ENCODE assay signal across 19 cellular contexts in the genomic region with DNA sequence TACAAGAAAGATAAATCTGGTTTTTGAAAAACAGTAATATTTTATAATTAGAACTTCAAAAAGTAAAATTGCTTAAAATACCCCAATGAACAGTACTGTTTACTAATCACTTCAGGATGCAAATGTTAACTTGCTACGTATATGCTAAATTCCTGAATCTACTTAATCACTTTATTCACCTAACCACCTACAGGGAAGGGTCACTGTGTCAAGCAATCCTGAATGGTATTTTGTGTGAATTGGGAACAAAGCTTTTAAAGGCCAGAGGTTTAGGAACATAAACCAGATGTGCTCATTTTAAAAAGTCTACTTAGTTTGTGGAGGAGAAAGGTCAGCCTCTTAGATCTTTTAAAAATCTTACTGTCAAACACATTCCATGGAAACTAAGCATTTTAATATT.
DNase-seq lines count a peak whose midpoint lies in the region; ATAC-seq, FAIRE-seq and TF ChIP-seq lines count a peak whose summit lies in the region.
"Had no signal": no experiment of that assay in that cellular context is flagged by ENCODE, and none has a peak within 500 bp of the region (broad histone marks: within the 10 kb centered on the region; RNA-seq: fewer than 3 reads in every experiment).

No MANE protein-coding gene starts in this region.

- no peak overlapping the region; a peak in 1 of 8 replicates for H3K4me3 ChIP-seq in H1 (ENCODE audit: extremely low read depth in 1 of 4, insufficient read depth in 2 of 4, low read depth in 3 of 4, low read length in 4 of 4)
- H3K4me3 ChIP-seq in HepG2 (replicated peaks in 1 of 3; ENCODE audit: insufficient read depth in 1 of 3, low read depth in 2 of 3, low read length in 3 of 3), result no peak overlapping the region
- H3K4me3 ChIP-seq: GM23248, SJSA1 had no signal

- no peak for TF ChIP-seq POLR2A in H1 (IDR thresholded peaks at IDR 0.05; ENCODE audit: control extremely low read depth in 1 of 2, low read depth in 2 of 2, low read length in 2 of 2)
- no peak for TF ChIP-seq POLR2A in HepG2 (IDR thresholded peaks at IDR 0.05; ENCODE audit: insufficient read depth in 1 of 2, low read depth in 2 of 2, low read length in 2 of 2)

- H4K20me1 ChIP-seq in H9 (ENCODE audit: control insufficient read depth, insufficient read depth, insufficient read length), result no peaks in the 10 kb centered on the region
- H4K20me1 ChIP-seq in H1 (replicated peaks in 1 of 2; ENCODE audit: control insufficient read depth in 1 of 2, insufficient read depth in 2 of 2, low read length in 2 of 2), result no peaks in the 10 kb centered on the region
- no peaks in the 10 kb centered on the region for H4K20me1 ChIP-seq in HepG2 (ENCODE audit: insufficient read depth, low read length)

- no peak for TF ChIP-seq RAD21 in H1 (IDR thresholded peaks at IDR 0.05 in 1 of 2, conservative IDR thresholded peaks at IDR 0.05 in 1 of 2; ENCODE audit: low read depth in 2 of 2, low read length in 2 of 2)
- TF ChIP-seq RAD21 in HepG2 (CRISPR knock-in tag; IDR thresholded peaks at IDR 0.05), result no peak

- H3K79me1 ChIP-seq in H9 (ENCODE audit: insufficient read depth, low read depth, low read length, poor library complexity, severe bottlenecking) (no peaks in the 10 kb centered on the region), H1 (ENCODE audit: low read depth, low read length) (no peaks in the 10 kb centered on the region)

- H3K4me3 Mint-ChIP-seq in H9, result no peak overlapping the region
- H3K4me3 Mint-ChIP-seq: B cell; CD4-positive, alpha-beta T cell had no signal

- H3K79me2 ChIP-seq in H9 (ENCODE audit: insufficient read depth, low read length) (no peaks in the 10 kb centered on the region), H1 (ENCODE audit: control insufficient read depth in 1 of 2, insufficient read depth in 2 of 2, low read length in 2 of 2) (no peaks in the 10 kb centered on the region), HepG2 (ENCODE audit: insufficient read depth, low read length) (no peaks in the 10 kb centered on the region)

- in situ Hi-C loops in HepG2 (cut with HindIII; ENCODE audit: extremely low pct_ligation_motif_present, low pct_unique_long_range_greater_than_20kb), result no loop called here

- peaks cover 0 to 8% (median 2%) of the 10 kb centered on the region in 3 experiments; a peak in 3 of 7 replicates for H3K36me3 Mint-ChIP-seq in H9 (ENCODE audit: insufficient read depth in 1 of 3, low read depth in 3 of 3)

- FAIRE-seq in H1 (lab: Jason Lieb, UNC) (peak; percentile 79), HepG2 (lab: Jason Lieb, UNC) (no peak)

- H3K4me1 Mint-ChIP-seq in H9, result peaks cover 23 to 27% of the 10 kb centered on the region in 2 experiments

- H3K4me2 ChIP-seq in H9 (ENCODE audit: insufficient read depth, insufficient read length, low read length) (no peak overlapping the region), H1 (ENCODE audit: insufficient read depth in 1 of 2, low read depth in 2 of 2, low read length in 2 of 2) (peak overlapping the region; percentile 4 to 11; a peak in 1 of 4 replicates), HepG2 (ENCODE audit: low read depth, low read length) (peak overlapping the region; percentile 6; the same call in 1 of the 2 replicates)

- no peak for ATAC-seq in HepG2
- ATAC-seq in GM21529 (IDR thresholded peaks at IDR 0.05; ENCODE audit: unreplicated experiment), result no peak

- peaks cover 2 to 5% of the 10 kb centered on the region in 2 experiments; a peak in 2 of 5 replicates for H3K9me3 Mint-ChIP-seq in H9

- BruUV-seq in HepG2 (replicated peaks; lab: Mats Ljungman, UMichigan), result no TSS peak

- H2BK20ac ChIP-seq in H9 (ENCODE audit: low read depth, low read length, poor library complexity, severe bottlenecking), result no peak overlapping the region
- H2BK20ac ChIP-seq in H1 (ENCODE audit: low read length), result no peak overlapping the region

- H4K5ac ChIP-seq in H9 (ENCODE audit: insufficient read length, low read depth, low read length) (no peak overlapping the region), H1 (ENCODE audit: insufficient read length, low read depth, low read length) (no peak overlapping the region)

- H4K91ac ChIP-seq in H9 (ENCODE audit: insufficient read length, low read depth, low read length), result no peak overlapping the region
- no peak overlapping the region for H4K91ac ChIP-seq in H1 (replicated peaks; ENCODE audit: insufficient read length, low read length)

- TF ChIP-seq CTCF in H9 (conservative IDR thresholded peaks at IDR 0.05), result no peak
- TF ChIP-seq CTCF in H1 (IDR thresholded peaks at IDR 0.05; ENCODE audit: control extremely low read depth in 1 of 3, insufficient read depth in 1 of 3, low read depth in 1 of 3, low read length in 3 of 3), result no peak
- TF ChIP-seq CTCF in HepG2 (CRISPR knock-in tag; IDR thresholded peaks at IDR 0.05), result no peak

- no peaks in the 10 kb centered on the region for H3K23me2 ChIP-seq in H9 (ENCODE audit: insufficient read length, low read depth, low read length, poor library complexity, severe bottlenecking)
- no peaks in the 10 kb centered on the region for H3K23me2 ChIP-seq in H1 (ENCODE audit: low read depth, low read length)

- H2BK12ac ChIP-seq in H9 (ENCODE audit: insufficient read length, low read depth, low read length) (no peak overlapping the region), H1 (ENCODE audit: low read depth, low read length) (no peak overlapping the region)

- peak overlapping the region in 2 of 3 experiments; percentile 14 to 90; a peak in 2 of 7 replicates for H3K27ac Mint-ChIP-seq in H9
- H3K27ac Mint-ChIP-seq: B cell; CD4-positive, alpha-beta T cell; IgD-negative memory B cell had no signal

- H3K4ac ChIP-seq in H9 (ENCODE audit: low read depth, low read length) (no peak overlapping the region), H1 (replicated peaks; ENCODE audit: insufficient read length, low read depth, low read length) (no peak overlapping the region)

- H4K8ac ChIP-seq in H9 (replicated peaks; ENCODE audit: insufficient read length, low read depth, low read length), result no peak overlapping the region
- H4K8ac ChIP-seq in H1 (ENCODE audit: extremely low read depth, insufficient read depth, low read length), result no peak overlapping the region

- no peaks in the 10 kb centered on the region for H3K27me3 ChIP-seq in H9 (ENCODE audit: insufficient read depth, low read length)
- H3K27me3 ChIP-seq in H1 (replicated peaks in 1 of 4; ENCODE audit: control insufficient read depth in 3 of 4, extremely low read depth in 1 of 4, insufficient read depth in 3 of 4, low read length in 3 of 4), result no peaks in the 10 kb centered on the region
- H3K27me3 ChIP-seq in HepG2 (ENCODE audit: control insufficient read depth in 1 of 2, insufficient read depth in 2 of 2, low read length in 2 of 2), result no peaks in the 10 kb centered on the region
- H3K27me3 ChIP-seq: SJSA1 had no signal

- no peak for TF ChIP-seq EP300 in H1 (IDR thresholded peaks at IDR 0.05; ENCODE audit: borderline replicate concordance in 1 of 2, low read depth in 2 of 2, low read length in 2 of 2)
- no peak for TF ChIP-seq EP300 in HepG2 (IDR thresholded peaks at IDR 0.05; ENCODE audit: low read depth in 2 of 2, low read length in 2 of 2)
- TF ChIP-seq EP300 in HepG2 (CRISPR knock-in tag; IDR thresholded peaks at IDR 0.05; ENCODE audit: borderline replicate concordance), result no peak

- POLR2A ChIA-PET in H1 (lab: Charles Lee; ENCODE audit: partially characterized antibody) (no interaction called here), HepG2 (lab: Yijun Ruan, JAX) (no interaction called here)

- H3K36me3 ChIP-seq in H1 (ENCODE audit: control insufficient read depth in 2 of 4, insufficient read depth in 4 of 4, low read length in 3 of 4) (no peaks in the 10 kb centered on the region), HepG2 (replicated peaks in 1 of 2; ENCODE audit: control insufficient read depth in 1 of 2, insufficient read depth in 2 of 2, low read length in 2 of 2) (no peaks in the 10 kb centered on the region)
- H3K36me3 ChIP-seq: SJSA1 had no signal

- H3K18ac ChIP-seq in H9 (ENCODE audit: insufficient read length, low read depth, low read length) (no peak overlapping the region), H1 (ENCODE audit: extremely low read depth, low read length) (no peak overlapping the region; the same call in 1 of the 2 replicates)

- no peak overlapping the region for H3K9ac ChIP-seq in H9 (ENCODE audit: extremely low read depth, insufficient read length, low read length)
- no peak overlapping the region for H3K9ac ChIP-seq in H1 (replicated peaks in 1 of 4; ENCODE audit: extremely low read depth in 1 of 4, low read depth in 3 of 4, low read length in 3 of 4)
- no peak overlapping the region for H3K9ac ChIP-seq in HepG2 (ENCODE audit: insufficient read depth, low read depth, low read length)
- H3K9ac ChIP-seq: GM23248 had no signal

- H2BK15ac ChIP-seq in H9 (ENCODE audit: low read depth, low read length), result no peak overlapping the region
- no peak overlapping the region for H2BK15ac ChIP-seq in H1 (ENCODE audit: low read length)

- H3K4me1 ChIP-seq in H9 (ENCODE audit: insufficient read depth, low read length), result no peaks in the 10 kb centered on the region
- H3K4me1 ChIP-seq in H1 (replicated peaks in 1 of 4; ENCODE audit: control insufficient read depth in 3 of 4, insufficient read depth in 4 of 4, low read length in 3 of 4), result peaks cover 0 to 7% (median 0%) of the 10 kb centered on the region in 4 experiments; a peak in 1 of 7 replicates
- H3K4me1 ChIP-seq in HepG2 (ENCODE audit: insufficient read depth, low read length), result peaks cover 10% of the 10 kb centered on the region; the same call in 1 of the 2 replicates
- H3K4me1 ChIP-seq: SJSA1 had no signal

- no peaks in the 10 kb centered on the region for H3K27me3 Mint-ChIP-seq in H9 (ENCODE audit: low read depth)
- H3K27me3 Mint-ChIP-seq: B cell; CD4-positive, alpha-beta T cell; IgD-negative memory B cell had no signal

- no peak overlapping the region for H3T11ph ChIP-seq in H9 (ENCODE audit: low read length)

- no peak overlapping the region for H3K14ac ChIP-seq in H9 (ENCODE audit: insufficient read depth, low read length)
- H3K14ac ChIP-seq in H1 (ENCODE audit: insufficient read length), result no peak overlapping the region

- H3K56ac ChIP-seq in H9 (ENCODE audit: insufficient read length, low read depth, low read length) (no peak overlapping the region), H1 (replicated peaks; ENCODE audit: insufficient read length, low read depth, low read length) (no peak overlapping the region)

- H2AFZ ChIP-seq in H9 (ENCODE audit: low read length), result no peak overlapping the region
- no peak overlapping the region for H2AFZ ChIP-seq in H1 (ENCODE audit: low read length)
- H2AFZ ChIP-seq in HepG2 (ENCODE audit: low read length), result no peak overlapping the region
- H2AFZ ChIP-seq: GM23248 had no signal

- H2AK5ac ChIP-seq in H9 (ENCODE audit: insufficient read length, low read length) (no peak overlapping the region), H1 (ENCODE audit: low read depth, low read length) (no peak overlapping the region)

- H3K9me3 ChIP-seq in H9 (ENCODE audit: control insufficient read depth, low read depth, low read length) (no peaks in the 10 kb centered on the region), H1 (ENCODE audit: insufficient read depth in 2 of 2, low read depth in 1 of 2, low read length in 1 of 2) (no peaks in the 10 kb centered on the region; a peak in 1 of 4 replicates), HepG2 (ENCODE audit: low read length) (peaks cover 74% of the 10 kb centered on the region)
- H3K9me3 ChIP-seq: SJSA1 had no signal

- H2BK120ac ChIP-seq in H9 (ENCODE audit: low read depth, low read length, poor library complexity, severe bottlenecking) (no peak overlapping the region), H1 (replicated peaks; ENCODE audit: low read depth, low read length) (no peak overlapping the region)

- no CpG with 5 or more reads among the region's 1 CpG for WGBS in H9 (ENCODE audit: extremely low coverage, insufficient read length, low lambda C conversion rate)
- 5% methylated on average over 1 of the region's 1 CpG; no CpG with 5 or more reads in 1 of the 2 experiments for whole genome bisulfite sequencing in H1 (ENCODE audit: extremely low coverage in 1 of 2, insufficient coverage in 1 of 2, insufficient read length in 1 of 2, insufficient replicate concordance in 2 of 2, low coverage in 1 of 2, low lambda C conversion rate in 2 of 2, missing lambda C conversion rate in 1 of 2), 2 experiments
- WGBS in HepG2 (ENCODE audit: low lambda C conversion rate), result 20% methylated on average over 1 of the region's 1 CpG

- CTCF ChIA-PET in H1 (lab: Charles Lee; ENCODE audit: partially characterized antibody) (interaction anchor here (1.3 to 2.6 kb wide), 3 partner anchors 9 to 88 kb away, joined by 3 to 9 read pairs (median 8); no protein-coding TSS in a partner anchor), HepG2 (lab: Yijun Ruan, JAX; ENCODE audit: low intra/inter-chr PET ratio, low total read pairs) (no interaction called here)

- DNase-seq in H9 (no peak), H1 (ENCODE audit: low read depth in 1 of 2, low spot score in 2 of 2) (no peak), HepG2 (ENCODE audit: low spot score) (no peak), renal cortical epithelial cell (ENCODE audit: low read depth) (peak; percentile 36), SIG-M5 (lab: John Stamatoyannopoulos, UW) (no peak), NCI-H345 (lab: John Stamatoyannopoulos, UW) (no peak)
- DNase-seq: CD4-positive, alpha-beta T cell; DND-41; GF-D8; GM23248; MV-4-11; NCI-H1436; NCI-H2029 treated with DMSO at 0.1 percent for 48 hours; NCI-H524; RPMI8226 had no signal

- no peak overlapping the region for H3K27ac ChIP-seq in H9 (ENCODE audit: insufficient read length, low read depth, low read length)
- no peak overlapping the region for H3K27ac ChIP-seq in H1 (ENCODE audit: low read depth, low read length)
- H3K27ac ChIP-seq in HepG2 (ENCODE audit: extremely low read length, insufficient read depth, low read length), result no peak overlapping the region
- H3K27ac ChIP-seq: GM23248, SJSA1 had no signal

- H2BK5ac ChIP-seq in H9 (ENCODE audit: insufficient read length, low read length) (no peak overlapping the region), H1 (ENCODE audit: low read depth, low read length) (no peak overlapping the region)

- intact Hi-C loops in HepG2 (cut with micrococcal nuclease; ENCODE audit: unreplicated experiment), result no loop called here

- no peak overlapping the region for H3K23ac ChIP-seq in H9 (ENCODE audit: insufficient read length, low read depth, low read length)
- no peak overlapping the region for H3K23ac ChIP-seq in H1 (ENCODE audit: insufficient read length)
